In genomic region chr6:41644297-41644879, GRCh38 we compare ENCODE assay signal across 1 cellular context.
TF ChIP-seq lines count a peak whose summit lies in the region.

No MANE protein-coding gene starts in this region.

TF ChIP-seq in HEK293, 187 proteins besides CTCF, POLR2A, EP300 and RAD21 (continued from another document):
- TF ChIP-seq ZNF621 (tag by site-specific recombination; IDR thresholded peaks at IDR 0.05) (no peak), PRDM10 (tag by site-specific recombination; IDR thresholded peaks at IDR 0.05) (peak; percentile 67)
